Comparison of ENCODE assay signal across 29 cellular contexts in genomic region chr5:6111131-6111530, GRCh38.
"Had no signal": no experiment of that assay in that cellular context is flagged by ENCODE, and none has a peak within 500 bp of the region (broad histone marks: within the 10 kb centered on the region; RNA-seq: fewer than 3 reads in every experiment).

No MANE protein-coding gene starts in this region.

- H3K9me3 Mint-ChIP-seq: dendritic cell treated with granulocyte-macrophage colony-stimulating factor and Interleukin-4, amounts not matched to agents 40 ng/mL and 50 ng/mL, for 4 days; endodermal cell had no signal

- H3K4me1 ChIP-seq: colonic mucosa, esophagus squamous epithelium, foreskin keratinocyte, gastrocnemius medialis, gastroesophageal sphincter, heart left ventricle, heart right ventricle had no signal

- ATAC-seq: effector memory CD8-positive, alpha-beta T cell; esophagus mucosa; foreskin keratinocyte; gastrocnemius medialis; gastroesophageal sphincter; heart left ventricle; heart right ventricle had no signal

- H3K9me3 ChIP-seq: colonic mucosa, esophagus squamous epithelium, gastrocnemius medialis, gastroesophageal sphincter, heart left ventricle, heart right ventricle had no signal

- H3K27me3 Mint-ChIP-seq: dendritic cell treated with granulocyte-macrophage colony-stimulating factor and Interleukin-4, amounts not matched to agents 40 ng/mL and 50 ng/mL, for 4 days; effector memory CD8-positive, alpha-beta T cell had no signal

- H3K4me3 ChIP-seq: colonic mucosa, coronary artery, dorsolateral prefrontal cortex, esophagus squamous epithelium, gastrocnemius medialis, gastroesophageal sphincter, heart left ventricle, heart right ventricle, hepatocyte had no signal

- DNase-seq: colonic mucosa; cortex of kidney; dermis blood vessel endothelial cell; dorsolateral prefrontal cortex; effector CD4-positive, alpha-beta T cell; effector CD8-positive, alpha-beta T cell; effector memory CD4-positive, alpha-beta T cell; effector memory CD8-positive, alpha-beta T cell; endodermal cell; erythroblast; esophagus squamous epithelium; foreskin fibroblast; foreskin keratinocyte; foreskin melanocyte; gastrocnemius medialis; glutamatergic neuron; head of caudate nucleus; heart left ventricle; heart right ventricle had no signal

- H3K27ac ChIP-seq: colonic mucosa, coronary artery, dorsolateral prefrontal cortex, epithelial cell of prostate, esophagus squamous epithelium, foreskin keratinocyte, gastrocnemius medialis, gastroesophageal sphincter, heart left ventricle, heart right ventricle, hepatocyte had no signal

- FAIRE-seq: colon, endometrium, endothelial cell of umbilical vein, frontal cortex had no signal

- H3K36me3 ChIP-seq: colonic mucosa, esophagus squamous epithelium, gastrocnemius medialis, gastroesophageal sphincter, heart left ventricle, heart right ventricle had no signal

- H3K4me2 ChIP-seq: hepatocyte had no signal

- H3K4me3 Mint-ChIP-seq: dendritic cell treated with granulocyte-macrophage colony-stimulating factor and Interleukin-4, amounts not matched to agents 40 ng/mL and 50 ng/mL, for 4 days; effector memory CD8-positive, alpha-beta T cell; endodermal cell had no signal

- H3K27me3 ChIP-seq: colonic mucosa, dorsolateral prefrontal cortex, esophagus squamous epithelium, foreskin keratinocyte, gastrocnemius medialis, gastroesophageal sphincter, heart left ventricle, hepatocyte had no signal

- H3K27ac Mint-ChIP-seq: dendritic cell treated with granulocyte-macrophage colony-stimulating factor and Interleukin-4, amounts not matched to agents 40 ng/mL and 50 ng/mL, for 4 days; effector memory CD8-positive, alpha-beta T cell; endodermal cell had no signal
